Comparison of ENCODE assay signal across 1 cellular context in genomic region chr10:91549296-91549695, GRCh38.
TF ChIP-seq lines count a peak whose summit lies in the region.

No MANE protein-coding gene starts in this region.

TF ChIP-seq in SK-N-SH, 30 proteins besides CTCF, POLR2A, EP300 and RAD21 (continued from another document):
- no peak for TF ChIP-seq REST (IDR thresholded peaks at IDR 0.05; ENCODE audit: low read depth, low read length)
- peak; percentile 51 for TF ChIP-seq TCF12 (IDR thresholded peaks at IDR 0.05)
- TF ChIP-seq FOXM1 (IDR thresholded peaks at IDR 0.05; ENCODE audit: low read depth) = no peak
- no peak for TF ChIP-seq ZBTB33 (IDR thresholded peaks at IDR 0.05; ENCODE audit: borderline replicate concordance, low read depth)
- TF ChIP-seq SMC3 (IDR thresholded peaks at IDR 0.05; ENCODE audit: low read depth, low read length) = no peak
- no peak for TF ChIP-seq NRF1 (IDR thresholded peaks at IDR 0.05; ENCODE audit: low read depth, low read length)
- peak; percentile 42; the same call in 1 of the 2 replicates for TF ChIP-seq PBX3 (IDR thresholded peaks at IDR 0.05)
- no peak for TF ChIP-seq NFIC (IDR thresholded peaks at IDR 0.05; ENCODE audit: borderline replicate concordance)
- no peak for TF ChIP-seq TEAD4 (IDR thresholded peaks at IDR 0.05; ENCODE audit: borderline replicate concordance, insufficient read depth)
